1 cellular context compared by ENCODE assay signal in the genomic region with DNA sequence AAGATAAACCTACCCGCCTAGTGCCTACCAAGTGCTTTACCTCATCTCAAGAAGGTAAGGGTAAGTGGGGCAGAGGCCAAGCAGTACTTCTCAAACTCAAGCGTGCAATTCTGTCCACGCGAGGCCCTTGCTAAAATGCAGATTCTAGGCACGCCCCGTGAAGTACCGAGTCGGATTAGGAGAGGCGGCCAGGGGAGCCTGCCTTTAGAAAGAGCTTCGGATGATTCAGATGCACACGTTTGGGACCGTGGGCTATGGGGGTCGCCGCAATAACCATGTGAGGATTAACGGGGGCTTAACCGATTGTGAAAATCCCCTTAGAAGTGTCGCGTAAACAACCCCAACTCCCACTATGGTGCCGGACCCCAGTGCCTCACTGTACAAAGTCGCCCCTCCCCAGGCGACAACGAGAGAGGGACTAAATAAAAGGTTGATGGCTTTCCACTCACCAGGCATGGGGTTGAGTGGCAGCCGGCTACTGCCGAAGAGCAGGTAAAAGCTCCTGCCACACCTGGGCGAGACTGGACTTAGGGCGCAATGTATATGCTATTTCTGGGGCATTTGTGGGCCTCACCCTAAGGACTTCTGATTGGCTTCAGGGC.
TF ChIP-seq lines count a peak whose summit lies in the region.

No MANE protein-coding gene starts in this region.

TF ChIP-seq in HepG2, 621 proteins besides CTCF, POLR2A, EP300 and RAD21 (continued from another document and continues in another):
- TF ChIP-seq, protein P1, sequence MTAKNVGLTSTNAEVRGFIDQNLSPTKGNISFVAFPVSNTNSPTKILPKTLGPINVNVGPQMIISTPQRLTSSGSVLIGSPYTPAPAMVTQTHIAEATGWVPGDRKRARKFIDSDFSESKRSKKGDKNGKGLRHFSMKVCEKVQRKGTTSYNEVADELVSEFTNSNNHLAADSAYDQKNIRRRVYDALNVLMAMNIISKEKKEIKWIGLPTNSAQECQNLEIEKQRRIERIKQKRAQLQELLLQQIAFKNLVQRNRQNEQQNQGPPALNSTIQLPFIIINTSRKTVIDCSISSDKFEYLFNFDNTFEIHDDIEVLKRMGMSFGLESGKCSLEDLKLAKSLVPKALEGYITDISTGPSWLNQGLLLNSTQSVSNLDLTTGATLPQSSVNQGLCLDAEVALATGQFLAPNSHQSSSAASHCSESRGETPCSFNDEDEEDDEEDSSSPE (CRISPR knock-in tag; IDR thresholded peaks at IDR 0.05): no peak
- TF ChIP-seq ZNF30 (CRISPR knock-in tag; IDR thresholded peaks at IDR 0.05): no peak
- peak; percentile 74 for TF ChIP-seq PHF20 (CRISPR knock-in tag; IDR thresholded peaks at IDR 0.05)
- TF ChIP-seq, protein P2, sequence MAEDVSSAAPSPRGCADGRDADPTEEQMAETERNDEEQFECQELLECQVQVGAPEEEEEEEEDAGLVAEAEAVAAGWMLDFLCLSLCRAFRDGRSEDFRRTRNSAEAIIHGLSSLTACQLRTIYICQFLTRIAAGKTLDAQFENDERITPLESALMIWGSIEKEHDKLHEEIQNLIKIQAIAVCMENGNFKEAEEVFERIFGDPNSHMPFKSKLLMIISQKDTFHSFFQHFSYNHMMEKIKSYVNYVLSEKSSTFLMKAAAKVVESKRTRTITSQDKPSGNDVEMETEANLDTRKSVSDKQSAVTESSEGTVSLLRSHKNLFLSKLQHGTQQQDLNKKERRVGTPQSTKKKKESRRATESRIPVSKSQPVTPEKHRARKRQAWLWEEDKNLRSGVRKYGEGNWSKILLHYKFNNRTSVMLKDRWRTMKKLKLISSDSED (CRISPR knock-in tag; IDR thresholded peaks at IDR 0.05): no peak
- TF ChIP-seq ZNF205 (CRISPR knock-in tag; IDR thresholded peaks at IDR 0.05): peak; percentile 62
- no peak for TF ChIP-seq ZNF773 (CRISPR knock-in tag; IDR thresholded peaks at IDR 0.05; ENCODE audit: borderline replicate concordance)
- peak; percentile 83; the same call in 1 of the 2 replicates for TF ChIP-seq MTF2 (CRISPR knock-in tag; IDR thresholded peaks at IDR 0.05; ENCODE audit: borderline replicate concordance)
- no peak for TF ChIP-seq RORA (CRISPR knock-in tag; IDR thresholded peaks at IDR 0.05)
- TF ChIP-seq GLI4 (CRISPR knock-in tag; IDR thresholded peaks at IDR 0.05; ENCODE audit: borderline replicate concordance): peak; percentile 50; the same call in 1 of the 2 replicates
- TF ChIP-seq ZNF34 (CRISPR knock-in tag; IDR thresholded peaks at IDR 0.05; ENCODE audit: borderline replicate concordance): no peak
- no peak for TF ChIP-seq ZNF264 (CRISPR knock-in tag; IDR thresholded peaks at IDR 0.05)
- 0 out of 2 replicates have a peak, but pooled peaks have one; percentile 19 for TF ChIP-seq ZNF136 (CRISPR knock-in tag; IDR thresholded peaks at IDR 0.05; ENCODE audit: low read depth)
- no peak for TF ChIP-seq FLYWCH1 (CRISPR knock-in tag; IDR thresholded peaks at IDR 0.05)
- no peak for TF ChIP-seq NFYB (CRISPR knock-in tag; IDR thresholded peaks at IDR 0.05)
- no peak for TF ChIP-seq ZZZ3 (CRISPR knock-in tag; IDR thresholded peaks at IDR 0.05; ENCODE audit: borderline replicate concordance)
- TF ChIP-seq ATM (IDR thresholded peaks at IDR 0.05; ENCODE audit: borderline replicate concordance): no peak
- TF ChIP-seq ZNF431 (CRISPR knock-in tag; IDR thresholded peaks at IDR 0.05; ENCODE audit: borderline replicate concordance, low read depth): 0 out of 2 replicates have a peak, but pooled peaks have one; percentile 44
- peak; percentile 71; the same call in 1 of the 2 replicates for TF ChIP-seq SMAD3 (CRISPR knock-in tag; IDR thresholded peaks at IDR 0.05)
- TF ChIP-seq, protein P3, sequence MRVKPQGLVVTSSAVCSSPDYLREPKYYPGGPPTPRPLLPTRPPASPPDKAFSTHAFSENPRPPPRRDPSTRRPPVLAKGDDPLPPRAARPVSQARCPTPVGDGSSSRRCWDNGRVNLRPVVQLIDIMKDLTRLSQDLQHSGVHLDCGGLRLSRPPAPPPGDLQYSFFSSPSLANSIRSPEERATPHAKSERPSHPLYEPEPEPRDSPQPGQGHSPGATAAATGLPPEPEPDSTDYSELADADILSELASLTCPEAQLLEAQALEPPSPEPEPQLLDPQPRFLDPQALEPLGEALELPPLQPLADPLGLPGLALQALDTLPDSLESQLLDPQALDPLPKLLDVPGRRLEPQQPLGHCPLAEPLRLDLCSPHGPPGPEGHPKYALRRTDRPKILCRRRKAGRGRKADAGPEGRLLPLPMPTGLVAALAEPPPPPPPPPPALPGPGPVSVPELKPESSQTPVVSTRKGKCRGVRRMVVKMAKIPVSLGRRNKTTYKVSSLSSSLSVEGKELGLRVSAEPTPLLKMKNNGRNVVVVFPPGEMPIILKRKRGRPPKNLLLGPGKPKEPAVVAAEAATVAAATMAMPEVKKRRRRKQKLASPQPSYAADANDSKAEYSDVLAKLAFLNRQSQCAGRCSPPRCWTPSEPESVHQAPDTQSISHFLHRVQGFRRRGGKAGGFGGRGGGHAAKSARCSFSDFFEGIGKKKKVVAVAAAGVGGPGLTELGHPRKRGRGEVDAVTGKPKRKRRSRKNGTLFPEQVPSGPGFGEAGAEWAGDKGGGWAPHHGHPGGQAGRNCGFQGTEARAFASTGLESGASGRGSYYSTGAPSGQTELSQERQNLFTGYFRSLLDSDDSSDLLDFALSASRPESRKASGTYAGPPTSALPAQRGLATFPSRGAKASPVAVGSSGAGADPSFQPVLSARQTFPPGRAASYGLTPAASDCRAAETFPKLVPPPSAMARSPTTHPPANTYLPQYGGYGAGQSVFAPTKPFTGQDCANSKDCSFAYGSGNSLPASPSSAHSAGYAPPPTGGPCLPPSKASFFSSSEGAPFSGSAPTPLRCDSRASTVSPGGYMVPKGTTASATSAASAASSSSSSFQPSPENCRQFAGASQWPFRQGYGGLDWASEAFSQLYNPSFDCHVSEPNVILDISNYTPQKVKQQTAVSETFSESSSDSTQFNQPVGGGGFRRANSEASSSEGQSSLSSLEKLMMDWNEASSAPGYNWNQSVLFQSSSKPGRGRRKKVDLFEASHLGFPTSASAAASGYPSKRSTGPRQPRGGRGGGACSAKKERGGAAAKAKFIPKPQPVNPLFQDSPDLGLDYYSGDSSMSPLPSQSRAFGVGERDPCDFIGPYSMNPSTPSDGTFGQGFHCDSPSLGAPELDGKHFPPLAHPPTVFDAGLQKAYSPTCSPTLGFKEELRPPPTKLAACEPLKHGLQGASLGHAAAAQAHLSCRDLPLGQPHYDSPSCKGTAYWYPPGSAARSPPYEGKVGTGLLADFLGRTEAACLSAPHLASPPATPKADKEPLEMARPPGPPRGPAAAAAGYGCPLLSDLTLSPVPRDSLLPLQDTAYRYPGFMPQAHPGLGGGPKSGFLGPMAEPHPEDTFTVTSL (CRISPR knock-in tag; IDR thresholded peaks at IDR 0.05; ENCODE audit: borderline replicate concordance): 0 out of 2 replicates have a peak, but pooled peaks have one; percentile 23
- TF ChIP-seq, protein P4, sequence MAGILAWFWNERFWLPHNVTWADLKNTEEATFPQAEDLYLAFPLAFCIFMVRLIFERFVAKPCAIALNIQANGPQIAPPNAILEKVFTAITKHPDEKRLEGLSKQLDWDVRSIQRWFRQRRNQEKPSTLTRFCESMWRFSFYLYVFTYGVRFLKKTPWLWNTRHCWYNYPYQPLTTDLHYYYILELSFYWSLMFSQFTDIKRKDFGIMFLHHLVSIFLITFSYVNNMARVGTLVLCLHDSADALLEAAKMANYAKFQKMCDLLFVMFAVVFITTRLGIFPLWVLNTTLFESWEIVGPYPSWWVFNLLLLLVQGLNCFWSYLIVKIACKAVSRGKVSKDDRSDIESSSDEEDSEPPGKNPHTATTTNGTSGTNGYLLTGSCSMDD (CRISPR knock-in tag; IDR thresholded peaks at IDR 0.05): 0 out of 2 replicates have a peak, but pooled peaks have one; percentile 70
- TF ChIP-seq, protein P5, sequence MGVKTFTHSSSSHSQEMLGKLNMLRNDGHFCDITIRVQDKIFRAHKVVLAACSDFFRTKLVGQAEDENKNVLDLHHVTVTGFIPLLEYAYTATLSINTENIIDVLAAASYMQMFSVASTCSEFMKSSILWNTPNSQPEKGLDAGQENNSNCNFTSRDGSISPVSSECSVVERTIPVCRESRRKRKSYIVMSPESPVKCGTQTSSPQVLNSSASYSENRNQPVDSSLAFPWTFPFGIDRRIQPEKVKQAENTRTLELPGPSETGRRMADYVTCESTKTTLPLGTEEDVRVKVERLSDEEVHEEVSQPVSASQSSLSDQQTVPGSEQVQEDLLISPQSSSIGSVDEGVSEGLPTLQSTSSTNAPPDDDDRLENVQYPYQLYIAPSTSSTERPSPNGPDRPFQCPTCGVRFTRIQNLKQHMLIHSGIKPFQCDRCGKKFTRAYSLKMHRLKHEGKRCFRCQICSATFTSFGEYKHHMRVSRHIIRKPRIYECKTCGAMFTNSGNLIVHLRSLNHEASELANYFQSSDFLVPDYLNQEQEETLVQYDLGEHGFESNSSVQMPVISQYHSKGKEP (CRISPR knock-in tag; IDR thresholded peaks at IDR 0.05): peak; percentile 83; the same call in 1 of the 2 replicates
- TF ChIP-seq, protein P6, sequence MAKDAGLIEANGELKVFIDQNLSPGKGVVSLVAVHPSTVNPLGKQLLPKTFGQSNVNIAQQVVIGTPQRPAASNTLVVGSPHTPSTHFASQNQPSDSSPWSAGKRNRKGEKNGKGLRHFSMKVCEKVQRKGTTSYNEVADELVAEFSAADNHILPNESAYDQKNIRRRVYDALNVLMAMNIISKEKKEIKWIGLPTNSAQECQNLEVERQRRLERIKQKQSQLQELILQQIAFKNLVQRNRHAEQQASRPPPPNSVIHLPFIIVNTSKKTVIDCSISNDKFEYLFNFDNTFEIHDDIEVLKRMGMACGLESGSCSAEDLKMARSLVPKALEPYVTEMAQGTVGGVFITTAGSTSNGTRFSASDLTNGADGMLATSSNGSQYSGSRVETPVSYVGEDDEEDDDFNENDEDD (CRISPR knock-in tag; IDR thresholded peaks at IDR 0.05; ENCODE audit: borderline replicate concordance): no peak
- TF ChIP-seq, protein P7, sequence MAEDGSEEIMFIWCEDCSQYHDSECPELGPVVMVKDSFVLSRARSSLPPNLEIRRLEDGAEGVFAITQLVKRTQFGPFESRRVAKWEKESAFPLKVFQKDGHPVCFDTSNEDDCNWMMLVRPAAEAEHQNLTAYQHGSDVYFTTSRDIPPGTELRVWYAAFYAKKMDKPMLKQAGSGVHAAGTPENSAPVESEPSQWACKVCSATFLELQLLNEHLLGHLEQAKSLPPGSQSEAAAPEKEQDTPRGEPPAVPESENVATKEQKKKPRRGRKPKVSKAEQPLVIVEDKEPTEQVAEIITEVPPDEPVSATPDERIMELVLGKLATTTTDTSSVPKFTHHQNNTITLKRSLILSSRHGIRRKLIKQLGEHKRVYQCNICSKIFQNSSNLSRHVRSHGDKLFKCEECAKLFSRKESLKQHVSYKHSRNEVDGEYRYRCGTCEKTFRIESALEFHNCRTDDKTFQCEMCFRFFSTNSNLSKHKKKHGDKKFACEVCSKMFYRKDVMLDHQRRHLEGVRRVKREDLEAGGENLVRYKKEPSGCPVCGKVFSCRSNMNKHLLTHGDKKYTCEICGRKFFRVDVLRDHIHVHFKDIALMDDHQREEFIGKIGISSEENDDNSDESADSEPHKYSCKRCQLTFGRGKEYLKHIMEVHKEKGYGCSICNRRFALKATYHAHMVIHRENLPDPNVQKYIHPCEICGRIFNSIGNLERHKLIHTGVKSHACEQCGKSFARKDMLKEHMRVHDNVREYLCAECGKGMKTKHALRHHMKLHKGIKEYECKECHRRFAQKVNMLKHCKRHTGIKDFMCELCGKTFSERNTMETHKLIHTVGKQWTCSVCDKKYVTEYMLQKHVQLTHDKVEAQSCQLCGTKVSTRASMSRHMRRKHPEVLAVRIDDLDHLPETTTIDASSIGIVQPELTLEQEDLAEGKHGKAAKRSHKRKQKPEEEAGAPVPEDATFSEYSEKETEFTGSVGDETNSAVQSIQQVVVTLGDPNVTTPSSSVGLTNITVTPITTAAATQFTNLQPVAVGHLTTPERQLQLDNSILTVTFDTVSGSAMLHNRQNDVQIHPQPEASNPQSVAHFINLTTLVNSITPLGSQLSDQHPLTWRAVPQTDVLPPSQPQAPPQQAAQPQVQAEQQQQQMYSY (CRISPR knock-in tag; IDR thresholded peaks at IDR 0.05): no peak
- no peak for TF ChIP-seq FOXA1 (IDR thresholded peaks at IDR 0.05)
- peak; percentile 24; the same call in 1 of the 2 replicates for TF ChIP-seq FOXA1 (CRISPR knock-in tag; IDR thresholded peaks at IDR 0.05)
- TF ChIP-seq ZNF12 (CRISPR knock-in tag; IDR thresholded peaks at IDR 0.05): no peak
- TF ChIP-seq, protein P8, sequence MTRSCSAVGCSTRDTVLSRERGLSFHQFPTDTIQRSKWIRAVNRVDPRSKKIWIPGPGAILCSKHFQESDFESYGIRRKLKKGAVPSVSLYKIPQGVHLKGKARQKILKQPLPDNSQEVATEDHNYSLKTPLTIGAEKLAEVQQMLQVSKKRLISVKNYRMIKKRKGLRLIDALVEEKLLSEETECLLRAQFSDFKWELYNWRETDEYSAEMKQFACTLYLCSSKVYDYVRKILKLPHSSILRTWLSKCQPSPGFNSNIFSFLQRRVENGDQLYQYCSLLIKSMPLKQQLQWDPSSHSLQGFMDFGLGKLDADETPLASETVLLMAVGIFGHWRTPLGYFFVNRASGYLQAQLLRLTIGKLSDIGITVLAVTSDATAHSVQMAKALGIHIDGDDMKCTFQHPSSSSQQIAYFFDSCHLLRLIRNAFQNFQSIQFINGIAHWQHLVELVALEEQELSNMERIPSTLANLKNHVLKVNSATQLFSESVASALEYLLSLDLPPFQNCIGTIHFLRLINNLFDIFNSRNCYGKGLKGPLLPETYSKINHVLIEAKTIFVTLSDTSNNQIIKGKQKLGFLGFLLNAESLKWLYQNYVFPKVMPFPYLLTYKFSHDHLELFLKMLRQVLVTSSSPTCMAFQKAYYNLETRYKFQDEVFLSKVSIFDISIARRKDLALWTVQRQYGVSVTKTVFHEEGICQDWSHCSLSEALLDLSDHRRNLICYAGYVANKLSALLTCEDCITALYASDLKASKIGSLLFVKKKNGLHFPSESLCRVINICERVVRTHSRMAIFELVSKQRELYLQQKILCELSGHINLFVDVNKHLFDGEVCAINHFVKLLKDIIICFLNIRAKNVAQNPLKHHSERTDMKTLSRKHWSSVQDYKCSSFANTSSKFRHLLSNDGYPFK (CRISPR knock-in tag; IDR thresholded peaks at IDR 0.05; ENCODE audit: borderline replicate concordance): peak; percentile 78; the same call in 1 of the 2 replicates
- TF ChIP-seq, protein P9, sequence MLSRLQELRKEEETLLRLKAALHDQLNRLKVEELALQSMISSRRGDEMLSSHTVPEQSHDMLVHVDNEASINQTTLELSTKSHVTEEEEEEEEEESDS (CRISPR knock-in tag; IDR thresholded peaks at IDR 0.05; ENCODE audit: borderline replicate concordance): peak; percentile 77; the same call in 1 of the 2 replicates
- TF ChIP-seq, protein P10, sequence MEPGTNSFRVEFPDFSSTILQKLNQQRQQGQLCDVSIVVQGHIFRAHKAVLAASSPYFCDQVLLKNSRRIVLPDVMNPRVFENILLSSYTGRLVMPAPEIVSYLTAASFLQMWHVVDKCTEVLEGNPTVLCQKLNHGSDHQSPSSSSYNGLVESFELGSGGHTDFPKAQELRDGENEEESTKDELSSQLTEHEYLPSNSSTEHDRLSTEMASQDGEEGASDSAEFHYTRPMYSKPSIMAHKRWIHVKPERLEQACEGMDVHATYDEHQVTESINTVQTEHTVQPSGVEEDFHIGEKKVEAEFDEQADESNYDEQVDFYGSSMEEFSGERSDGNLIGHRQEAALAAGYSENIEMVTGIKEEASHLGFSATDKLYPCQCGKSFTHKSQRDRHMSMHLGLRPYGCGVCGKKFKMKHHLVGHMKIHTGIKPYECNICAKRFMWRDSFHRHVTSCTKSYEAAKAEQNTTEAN (CRISPR knock-in tag; conservative IDR thresholded peaks at IDR 0.05): no peak
- no peak for TF ChIP-seq FOXP1 (IDR thresholded peaks at IDR 0.05)
- peak; percentile 41; the same call in 1 of the 2 replicates for TF ChIP-seq FOXP1 (CRISPR knock-in tag; IDR thresholded peaks at IDR 0.05)
- 0 out of 2 replicates have a peak, but pooled peaks have one; percentile 41 for TF ChIP-seq ZBTB38 (CRISPR knock-in tag; IDR thresholded peaks at IDR 0.05)
